ENCODE assay signal across 1 cellular context in the genomic region with DNA sequence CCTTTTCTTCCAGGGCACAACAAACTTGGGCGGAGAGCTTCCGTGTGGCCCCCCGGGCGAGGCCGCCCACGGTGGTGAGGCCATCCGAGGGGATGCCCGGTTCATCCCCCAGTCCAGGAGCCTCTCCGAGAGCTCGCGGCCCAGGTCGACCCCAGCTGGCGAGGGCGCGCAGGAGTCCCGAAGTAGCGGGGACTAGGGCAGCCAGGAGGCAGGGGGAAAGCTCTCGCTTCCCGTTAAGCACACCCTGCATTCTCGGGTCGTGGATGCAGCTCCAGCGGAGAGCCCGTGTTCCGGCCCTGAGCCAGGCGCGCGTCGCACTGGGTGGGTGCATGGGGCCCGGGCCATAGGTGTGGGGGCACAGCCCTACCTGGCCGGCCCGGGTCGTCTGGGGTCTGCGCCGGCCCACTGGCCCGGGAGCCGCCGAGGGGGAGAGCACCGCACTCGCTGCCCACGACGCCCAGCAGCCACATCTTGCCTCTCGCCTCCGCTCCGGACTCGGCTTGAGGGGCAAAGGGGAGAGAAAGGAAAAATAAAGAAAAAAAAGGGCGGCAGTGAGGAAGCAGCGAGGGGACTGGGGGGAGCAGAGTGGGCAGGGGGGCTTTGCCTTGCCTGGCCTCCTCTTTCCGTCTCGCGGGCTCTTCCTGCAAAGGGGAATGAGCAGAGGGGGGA.
TF ChIP-seq lines count a peak whose summit lies in the region.

No MANE protein-coding gene starts in this region.

TF ChIP-seq in WTC11, 78 proteins besides CTCF, POLR2A, EP300 and RAD21 (continued from another document):
- TF ChIP-seq FOXP1 (CRISPR knock-in tag; IDR thresholded peaks at IDR 0.05; ENCODE audit: borderline replicate concordance) (no peak), JAZF1 (CRISPR knock-in tag; IDR thresholded peaks at IDR 0.05) (no peak), NR2C2 (CRISPR knock-in tag; IDR thresholded peaks at IDR 0.05) (no peak), ATF1 (CRISPR knock-in tag; IDR thresholded peaks at IDR 0.05) (no peak), KAT7 (CRISPR knock-in tag; IDR thresholded peaks at IDR 0.05; ENCODE audit: borderline replicate concordance) (no peak), IRF2 (CRISPR knock-in tag; IDR thresholded peaks at IDR 0.05; ENCODE audit: borderline replicate concordance, low read depth) (no peak)
- TF ChIP-seq, protein P1, sequence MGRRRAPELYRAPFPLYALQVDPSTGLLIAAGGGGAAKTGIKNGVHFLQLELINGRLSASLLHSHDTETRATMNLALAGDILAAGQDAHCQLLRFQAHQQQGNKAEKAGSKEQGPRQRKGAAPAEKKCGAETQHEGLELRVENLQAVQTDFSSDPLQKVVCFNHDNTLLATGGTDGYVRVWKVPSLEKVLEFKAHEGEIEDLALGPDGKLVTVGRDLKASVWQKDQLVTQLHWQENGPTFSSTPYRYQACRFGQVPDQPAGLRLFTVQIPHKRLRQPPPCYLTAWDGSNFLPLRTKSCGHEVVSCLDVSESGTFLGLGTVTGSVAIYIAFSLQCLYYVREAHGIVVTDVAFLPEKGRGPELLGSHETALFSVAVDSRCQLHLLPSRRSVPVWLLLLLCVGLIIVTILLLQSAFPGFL (CRISPR knock-in tag; IDR thresholded peaks at IDR 0.05; ENCODE audit: borderline replicate concordance) = no peak
- TF ChIP-seq, protein P2, sequence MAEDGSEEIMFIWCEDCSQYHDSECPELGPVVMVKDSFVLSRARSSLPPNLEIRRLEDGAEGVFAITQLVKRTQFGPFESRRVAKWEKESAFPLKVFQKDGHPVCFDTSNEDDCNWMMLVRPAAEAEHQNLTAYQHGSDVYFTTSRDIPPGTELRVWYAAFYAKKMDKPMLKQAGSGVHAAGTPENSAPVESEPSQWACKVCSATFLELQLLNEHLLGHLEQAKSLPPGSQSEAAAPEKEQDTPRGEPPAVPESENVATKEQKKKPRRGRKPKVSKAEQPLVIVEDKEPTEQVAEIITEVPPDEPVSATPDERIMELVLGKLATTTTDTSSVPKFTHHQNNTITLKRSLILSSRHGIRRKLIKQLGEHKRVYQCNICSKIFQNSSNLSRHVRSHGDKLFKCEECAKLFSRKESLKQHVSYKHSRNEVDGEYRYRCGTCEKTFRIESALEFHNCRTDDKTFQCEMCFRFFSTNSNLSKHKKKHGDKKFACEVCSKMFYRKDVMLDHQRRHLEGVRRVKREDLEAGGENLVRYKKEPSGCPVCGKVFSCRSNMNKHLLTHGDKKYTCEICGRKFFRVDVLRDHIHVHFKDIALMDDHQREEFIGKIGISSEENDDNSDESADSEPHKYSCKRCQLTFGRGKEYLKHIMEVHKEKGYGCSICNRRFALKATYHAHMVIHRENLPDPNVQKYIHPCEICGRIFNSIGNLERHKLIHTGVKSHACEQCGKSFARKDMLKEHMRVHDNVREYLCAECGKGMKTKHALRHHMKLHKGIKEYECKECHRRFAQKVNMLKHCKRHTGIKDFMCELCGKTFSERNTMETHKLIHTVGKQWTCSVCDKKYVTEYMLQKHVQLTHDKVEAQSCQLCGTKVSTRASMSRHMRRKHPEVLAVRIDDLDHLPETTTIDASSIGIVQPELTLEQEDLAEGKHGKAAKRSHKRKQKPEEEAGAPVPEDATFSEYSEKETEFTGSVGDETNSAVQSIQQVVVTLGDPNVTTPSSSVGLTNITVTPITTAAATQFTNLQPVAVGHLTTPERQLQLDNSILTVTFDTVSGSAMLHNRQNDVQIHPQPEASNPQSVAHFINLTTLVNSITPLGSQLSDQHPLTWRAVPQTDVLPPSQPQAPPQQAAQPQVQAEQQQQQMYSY (CRISPR knock-in tag; IDR thresholded peaks at IDR 0.05) = no peak; the same call in 1 of the 2 replicates
- TF ChIP-seq, protein P3, sequence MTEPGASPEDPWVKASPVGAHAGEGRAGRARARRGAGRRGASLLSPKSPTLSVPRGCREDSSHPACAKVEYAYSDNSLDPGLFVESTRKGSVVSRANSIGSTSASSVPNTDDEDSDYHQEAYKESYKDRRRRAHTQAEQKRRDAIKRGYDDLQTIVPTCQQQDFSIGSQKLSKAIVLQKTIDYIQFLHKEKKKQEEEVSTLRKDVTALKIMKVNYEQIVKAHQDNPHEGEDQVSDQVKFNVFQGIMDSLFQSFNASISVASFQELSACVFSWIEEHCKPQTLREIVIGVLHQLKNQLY (CRISPR knock-in tag; IDR thresholded peaks at IDR 0.05) = no peak
- TF ChIP-seq, protein P4, sequence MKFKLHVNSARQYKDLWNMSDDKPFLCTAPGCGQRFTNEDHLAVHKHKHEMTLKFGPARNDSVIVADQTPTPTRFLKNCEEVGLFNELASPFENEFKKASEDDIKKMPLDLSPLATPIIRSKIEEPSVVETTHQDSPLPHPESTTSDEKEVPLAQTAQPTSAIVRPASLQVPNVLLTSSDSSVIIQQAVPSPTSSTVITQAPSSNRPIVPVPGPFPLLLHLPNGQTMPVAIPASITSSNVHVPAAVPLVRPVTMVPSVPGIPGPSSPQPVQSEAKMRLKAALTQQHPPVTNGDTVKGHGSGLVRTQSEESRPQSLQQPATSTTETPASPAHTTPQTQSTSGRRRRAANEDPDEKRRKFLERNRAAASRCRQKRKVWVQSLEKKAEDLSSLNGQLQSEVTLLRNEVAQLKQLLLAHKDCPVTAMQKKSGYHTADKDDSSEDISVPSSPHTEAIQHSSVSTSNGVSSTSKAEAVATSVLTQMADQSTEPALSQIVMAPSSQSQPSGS (CRISPR knock-in tag; IDR thresholded peaks at IDR 0.05; ENCODE audit: borderline replicate concordance, low read depth) = no peak
